ENCODE assay signal across 8 cellular contexts in the genomic region with DNA sequence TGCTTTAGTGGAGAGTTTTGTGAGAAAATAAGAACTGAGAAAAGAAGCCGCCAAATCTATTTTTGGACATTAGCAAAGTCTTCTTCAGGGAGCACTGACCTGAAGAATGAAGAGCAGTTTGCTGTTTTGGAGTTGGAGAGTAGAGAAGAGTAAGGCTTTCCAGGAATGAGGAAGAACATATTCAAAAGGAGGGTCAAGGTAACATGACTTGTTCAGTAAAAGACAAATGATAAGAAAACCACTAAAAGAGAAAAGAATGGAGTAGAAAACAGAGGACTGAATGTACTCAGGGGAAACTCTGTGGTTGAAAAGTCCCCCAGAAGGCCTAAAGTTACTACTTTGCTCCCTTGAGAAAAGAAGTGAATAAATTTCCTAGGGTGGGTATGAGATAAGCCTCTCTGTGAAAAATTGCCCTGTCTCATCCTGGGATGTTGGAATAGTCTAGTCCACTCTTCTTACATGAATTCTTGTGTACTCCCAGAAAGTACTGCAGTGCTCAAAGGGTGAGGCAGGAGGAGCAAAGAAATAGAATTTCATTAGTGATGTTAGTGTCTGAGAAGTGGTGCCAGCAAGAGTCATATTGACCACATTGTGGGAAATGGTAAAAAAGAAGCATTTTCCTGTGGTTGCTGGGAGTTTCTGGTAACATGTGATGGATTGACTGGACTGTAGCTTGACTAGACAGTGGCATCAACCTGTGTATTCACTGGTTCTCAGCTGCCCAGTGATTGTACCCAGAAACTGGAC. TPM values are rescaled to one million over a fixed set of nuclear protein-coding genes. Genes with fewer than 3 reads are reported as not detected.
DNase-seq lines count a peak whose midpoint lies in the region; ATAC-seq, FAIRE-seq and TF ChIP-seq lines count a peak whose summit lies in the region.

No MANE protein-coding gene starts in this region.

- no peak for TF ChIP-seq EP300 in H1 (IDR thresholded peaks at IDR 0.05; ENCODE audit: borderline replicate concordance in 1 of 2, low read depth in 2 of 2, low read length in 2 of 2)

- H2BK5ac ChIP-seq in H1 (ENCODE audit: low read depth, low read length): no peak overlapping the region

- peaks cover 0 to 7% of the 10 kb centered on the region in 2 experiments; a peak in 2 of 4 replicates for H3K79me2 ChIP-seq in H1 (ENCODE audit: control insufficient read depth in 1 of 2, insufficient read depth in 2 of 2, low read length in 2 of 2)

- H2BK12ac ChIP-seq in H1 (ENCODE audit: low read depth, low read length): no peak overlapping the region

- peak; percentile 75 for DNase-seq in GM12865 (ENCODE audit: low read depth)
- no peak for DNase-seq in H1 (ENCODE audit: low read depth in 1 of 2, low spot score in 2 of 2)
- no peak for DNase-seq in foreskin fibroblast
- DNase-seq in NCI-H2107 (lab: John Stamatoyannopoulos, UW): no peak
- no peak for DNase-seq in HPDE6-E6E7 (ENCODE audit: extremely low spot score)
- DNase-seq in epidermal melanocyte (ENCODE audit: insufficient read length, low spot score): no peak

- 96% methylated on average over 1 of the region's 1 CpG; no CpG with 5 or more reads in 1 of the 2 experiments for WGBS in H1 (ENCODE audit: extremely low coverage in 1 of 2, insufficient coverage in 1 of 2, insufficient read length in 1 of 2, insufficient replicate concordance in 2 of 2, low coverage in 1 of 2, low lambda C conversion rate in 2 of 2, missing lambda C conversion rate in 1 of 2), 2 experiments

- no peak overlapping the region for H3K4me2 ChIP-seq in H1 (ENCODE audit: insufficient read depth in 1 of 2, low read depth in 2 of 2, low read length in 2 of 2)

- H3K4me1 ChIP-seq in H1 (replicated peaks in 1 of 4; ENCODE audit: control insufficient read depth in 3 of 4, insufficient read depth in 4 of 4, low read length in 3 of 4): peaks cover 0 to 2% (median 0%) of the 10 kb centered on the region in 4 experiments; a peak in 2 of 7 replicates

- H4K20me1 ChIP-seq in H1 (replicated peaks in 1 of 2; ENCODE audit: control insufficient read depth in 1 of 2, insufficient read depth in 2 of 2, low read length in 2 of 2): no peaks in the 10 kb centered on the region

- H3K9ac ChIP-seq in H1 (replicated peaks in 1 of 4; ENCODE audit: extremely low read depth in 1 of 4, low read depth in 3 of 4, low read length in 3 of 4): no peak overlapping the region

- no peak overlapping the region for H2BK20ac ChIP-seq in H1 (ENCODE audit: low read length)

- H3K18ac ChIP-seq in H1 (ENCODE audit: extremely low read depth, low read length): no peak overlapping the region

- no peak overlapping the region for H3K4ac ChIP-seq in H1 (replicated peaks; ENCODE audit: insufficient read length, low read depth, low read length)

- no peak overlapping the region for H4K8ac ChIP-seq in H1 (ENCODE audit: extremely low read depth, insufficient read depth, low read length)

- no peak overlapping the region for H2BK120ac ChIP-seq in H1 (replicated peaks; ENCODE audit: low read depth, low read length)

- no peak overlapping the region for H2BK15ac ChIP-seq in H1 (ENCODE audit: low read length)

- no peak for TF ChIP-seq RAD21 in H1 (IDR thresholded peaks at IDR 0.05 in 1 of 2, conservative IDR thresholded peaks at IDR 0.05 in 1 of 2; ENCODE audit: low read depth in 2 of 2, low read length in 2 of 2)

- H3K4me3 ChIP-seq in GM12865 (ENCODE audit: low read depth, low read length): 0 out of 2 replicates have a peak overlapping the region, but pooled peaks have one; percentile 7
- H3K4me3 ChIP-seq in H1 (ENCODE audit: extremely low read depth in 1 of 4, insufficient read depth in 2 of 4, low read depth in 3 of 4, low read length in 4 of 4): no peak overlapping the region
- no peak overlapping the region for H3K4me3 ChIP-seq in foreskin fibroblast (ENCODE audit: low read depth in 1 of 2, low read length in 2 of 2)

- H3K23me2 ChIP-seq in H1 (ENCODE audit: low read depth, low read length): no peaks in the 10 kb centered on the region

- H2AFZ ChIP-seq in H1 (ENCODE audit: low read length): no peak overlapping the region

- H3K27ac ChIP-seq in H1 (ENCODE audit: low read depth, low read length): no peak overlapping the region

- TF ChIP-seq POLR2A in H1 (IDR thresholded peaks at IDR 0.05; ENCODE audit: control extremely low read depth in 1 of 2, low read depth in 2 of 2, low read length in 2 of 2): no peak

- H3K9me3 ChIP-seq in H1 (ENCODE audit: insufficient read depth in 2 of 2, low read depth in 1 of 2, low read length in 1 of 2): no peaks in the 10 kb centered on the region

- H3K36me3 ChIP-seq in H1 (ENCODE audit: control insufficient read depth in 2 of 4, insufficient read depth in 4 of 4, low read length in 3 of 4): no peaks in the 10 kb centered on the region

- TF ChIP-seq CTCF in GM12865 (IDR thresholded peaks at IDR 0.05; ENCODE audit: insufficient read depth, low read depth, low read length, missing control alignments) (no peak), H1 (IDR thresholded peaks at IDR 0.05; ENCODE audit: control extremely low read depth in 1 of 3, insufficient read depth in 1 of 3, low read depth in 1 of 3, low read length in 3 of 3) (no peak), foreskin fibroblast (IDR thresholded peaks at IDR 0.05; ENCODE audit: low read depth, low read length) (no peak)

- no peaks in the 10 kb centered on the region for H3K79me1 ChIP-seq in H1 (ENCODE audit: low read depth, low read length)

- FAIRE-seq in H1 (lab: Jason Lieb, UNC): no peak

- POLR2A ChIA-PET in H1 (lab: Charles Lee; ENCODE audit: partially characterized antibody): no interaction called here

- H3K23ac ChIP-seq in H1 (ENCODE audit: insufficient read length): no peak overlapping the region

- ATAC-seq in GM21390 (IDR thresholded peaks at IDR 0.05; ENCODE audit: unreplicated experiment): peak; percentile 57
- peak; percentile 77 for ATAC-seq in HG03432 (IDR thresholded peaks at IDR 0.05; ENCODE audit: unreplicated experiment)

- no peaks in the 10 kb centered on the region for H3K27me3 ChIP-seq in H1 (replicated peaks in 1 of 4; ENCODE audit: control insufficient read depth in 3 of 4, extremely low read depth in 1 of 4, insufficient read depth in 3 of 4, low read length in 3 of 4)

- no peak overlapping the region for H4K91ac ChIP-seq in H1 (replicated peaks; ENCODE audit: insufficient read length, low read length)

- no peak overlapping the region for H3K56ac ChIP-seq in H1 (replicated peaks; ENCODE audit: insufficient read length, low read depth, low read length)

- H2AK5ac ChIP-seq in H1 (ENCODE audit: low read depth, low read length): peak overlapping the region; percentile 1; the same call in 1 of the 2 replicates

- H3K14ac ChIP-seq in H1 (ENCODE audit: insufficient read length): no peak overlapping the region

- CTCF ChIA-PET in H1 (lab: Charles Lee; ENCODE audit: partially characterized antibody): no interaction called here

- no peak overlapping the region for H4K5ac ChIP-seq in H1 (ENCODE audit: insufficient read length, low read depth, low read length)

TF ChIP-seq in H1, 55 proteins besides CTCF, POLR2A, EP300 and RAD21:
- no peak for TF ChIP-seq SP1 (IDR thresholded peaks at IDR 0.05; ENCODE audit: low read depth, low read length)

RNA-seq across cellular contexts. Expression of a gene that starts 27.8 kb away (rescaled TPM):
- 29.4 and 29.6 TPM in 2 replicates for total RNA-seq in H1 (2021; fragmentation: NEBNext Ultra II Directional; extraction: Animal tissue kit (Norgen Biotek cat#: 25700))
- polyA plus RNA-seq in H1 (2011; rRNA removed): 8.5 and 9.7 TPM in 2 replicates
- polyA plus RNA-seq in H1 (2011; cell fraction: cytosol; rRNA removed): 9.0 TPM
- polyA plus RNA-seq in H1 (2011; cell fraction: nucleus; rRNA removed): 28.9 TPM
- 8.2 to 12.8 TPM (median 9.4 TPM) in 4 replicates for polyA plus RNA-seq in H1 (2012, experiment 1 of 2)
- 1.4 TPM for polyA plus RNA-seq in H1 (2012, experiment 2 of 2)
- 10.5 TPM for polyA plus RNA-seq in H1 (2013, experiment 1 of 2)
- polyA plus RNA-seq in H1 (2013, experiment 2 of 2): 11.4 TPM
- polyA minus RNA-seq in H1 (2011; rRNA and poly(A)+ RNA removed): 69.0 and 69.1 TPM in 2 replicates
- polyA minus RNA-seq in H1 (2011; cell fraction: cytosol; rRNA and poly(A)+ RNA removed): 17.1 TPM
- 272 TPM for polyA minus RNA-seq in H1 (2011; cell fraction: nucleus; rRNA and poly(A)+ RNA removed)

RNA-seq across cellular contexts. Expression of a gene that starts 28.1 kb away (rescaled TPM):
- 63.4 and 63.7 TPM in 2 replicates for total RNA-seq in H1 (2021; fragmentation: NEBNext Ultra II Directional; extraction: Animal tissue kit (Norgen Biotek cat#: 25700))
- 19.2 and 22.7 TPM in 2 replicates for polyA plus RNA-seq in H1 (2011; rRNA removed)
- 55.3 TPM for polyA plus RNA-seq in H1 (2011; cell fraction: cytosol; rRNA removed)
- polyA plus RNA-seq in H1 (2011; cell fraction: nucleus; rRNA removed): 11.5 TPM
- 22.0 to 40.2 TPM (median 29.6 TPM) in 4 replicates for polyA plus RNA-seq in H1 (2012, experiment 1 of 2)
- 2.8 TPM for polyA plus RNA-seq in H1 (2012, experiment 2 of 2)
- 46.6 TPM for polyA plus RNA-seq in H1 (2013, experiment 1 of 2)
- 46.7 TPM for polyA plus RNA-seq in H1 (2013, experiment 2 of 2)
- polyA minus RNA-seq in H1 (2011; rRNA and poly(A)+ RNA removed): 28.3 and 36.6 TPM in 2 replicates
- 21.4 TPM for polyA minus RNA-seq in H1 (2011; cell fraction: cytosol; rRNA and poly(A)+ RNA removed)
- polyA minus RNA-seq in H1 (2011; cell fraction: nucleus; rRNA and poly(A)+ RNA removed): 74.0 TPM
